In the genomic region with DNA sequence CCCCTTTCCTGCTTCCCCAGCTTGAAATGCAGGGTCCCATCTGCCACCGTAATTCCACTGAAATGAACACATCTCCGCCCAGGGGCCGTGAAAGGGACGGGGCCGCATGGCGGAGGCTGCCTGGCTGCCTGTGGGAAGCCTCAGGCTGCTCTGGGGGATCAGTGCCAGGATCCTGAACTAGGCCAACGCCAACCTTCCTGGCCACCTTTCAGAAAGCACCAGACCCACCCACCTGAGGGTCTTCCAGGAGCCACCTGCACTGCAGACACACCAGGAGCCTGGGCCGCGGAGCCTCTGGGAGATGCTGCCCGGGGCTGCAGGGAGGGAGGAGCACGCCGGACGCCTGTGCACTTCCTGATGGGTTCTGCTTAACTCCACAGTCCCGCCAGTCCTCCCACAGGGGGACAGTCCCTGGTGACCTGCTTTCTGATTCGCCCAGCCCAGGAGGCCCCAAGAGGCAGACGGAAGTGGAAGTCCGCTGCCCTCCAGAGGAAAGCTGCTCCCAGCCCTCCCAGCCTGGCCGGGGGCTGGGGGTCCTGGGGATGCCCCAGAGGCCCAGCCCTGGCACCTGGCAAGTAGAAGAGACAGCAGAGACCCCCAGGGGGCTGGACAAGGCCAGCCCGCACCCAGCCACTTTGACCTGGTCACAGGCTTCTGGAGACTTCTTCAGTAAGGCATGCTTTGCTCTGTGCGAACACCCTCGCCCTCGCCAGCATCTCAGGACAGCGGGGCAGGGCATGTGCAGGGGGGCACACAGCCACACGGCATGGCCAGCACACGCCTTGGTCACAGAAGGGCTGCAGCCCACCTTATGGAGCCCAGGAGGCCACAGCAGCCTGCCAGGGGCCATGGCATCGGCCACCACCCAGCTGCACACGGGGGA, we compare ENCODE assay signal across 9 cellular contexts. TPM values are rescaled to one million over a fixed set of nuclear protein-coding genes. Genes with fewer than 3 reads are reported as not detected.
DNase-seq lines count a peak whose midpoint lies in the region; ATAC-seq and TF ChIP-seq lines count a peak whose summit lies in the region.
"Had no signal": no experiment of that assay in that cellular context is flagged by ENCODE, and none has a peak within 500 bp of the region (broad histone marks: within the 10 kb centered on the region; RNA-seq: fewer than 3 reads in every experiment).

A gene with protein sequence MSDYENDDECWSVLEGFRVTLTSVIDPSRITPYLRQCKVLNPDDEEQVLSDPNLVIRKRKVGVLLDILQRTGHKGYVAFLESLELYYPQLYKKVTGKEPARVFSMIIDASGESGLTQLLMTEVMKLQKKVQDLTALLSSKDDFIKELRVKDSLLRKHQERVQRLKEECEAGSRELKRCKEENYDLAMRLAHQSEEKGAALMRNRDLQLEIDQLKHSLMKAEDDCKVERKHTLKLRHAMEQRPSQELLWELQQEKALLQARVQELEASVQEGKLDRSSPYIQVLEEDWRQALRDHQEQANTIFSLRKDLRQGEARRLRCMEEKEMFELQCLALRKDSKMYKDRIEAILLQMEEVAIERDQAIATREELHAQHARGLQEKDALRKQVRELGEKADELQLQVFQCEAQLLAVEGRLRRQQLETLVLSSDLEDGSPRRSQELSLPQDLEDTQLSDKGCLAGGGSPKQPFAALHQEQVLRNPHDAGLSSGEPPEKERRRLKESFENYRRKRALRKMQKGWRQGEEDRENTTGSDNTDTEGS (minus strand): TSS at position 370 of the 883 bp plus-strand sequence. CDS start 1,591 bp downstream, outside the sequence.

- no peak for TF ChIP-seq CTCF in GM06990 (IDR thresholded peaks at IDR 0.05; ENCODE audit: insufficient read depth, low read length, poor library complexity, severe bottlenecking)
- TF ChIP-seq CTCF in Peyer's patch (IDR thresholded peaks at IDR 0.05), result no peak
- no peak for TF ChIP-seq CTCF in fibroblast of the aortic adventitia (IDR thresholded peaks at IDR 0.05; ENCODE audit: insufficient read depth, low read length)

- H3K27me3 ChIP-seq in GM06990 (replicated peaks; ENCODE audit: control insufficient read depth, insufficient read depth, low read length), result no peaks in the 10 kb centered on the region
- no peaks in the 10 kb centered on the region for H3K27me3 ChIP-seq in Peyer's patch

- no peak for DNase-seq in GM06990 (ENCODE audit: extremely low read depth, insufficient read length)
- DNase-seq in Peyer's patch, result peak in 1 of 3 donors; percentile 58
- DNase-seq in fibroblast of the aortic adventitia (ENCODE audit: low read depth), result no peak
- DNase-seq in putamen (ENCODE audit: low spot score), result peak; percentile 40
- no peak for DNase-seq in D341Med (ENCODE audit: low spot score)

- peak within 1 kb of the TSS in 1 of 4 donors; percentile 35 for H3K27ac ChIP-seq in Peyer's patch

- H3K4me3 ChIP-seq in GM06990 (replicated peaks; ENCODE audit: low read depth, low read length) (peak within 1 kb of the TSS; percentile 60), Peyer's patch (peak within 1 kb of the TSS in 3 of 4 donors; percentile 12 to 40 (median 24)), fibroblast of the aortic adventitia (ENCODE audit: low read depth, low read length) (peak within 1 kb of the TSS; percentile 9)

- H3K36me3 ChIP-seq in GM06990 (ENCODE audit: control insufficient read depth, insufficient read depth, low read length) (peaks cover 16% of the 10 kb centered on the region), Peyer's patch (peaks cover 0 to 7% (median 0%) of the 10 kb centered on the region in 3 donors)

- ATAC-seq in HG03460 (IDR thresholded peaks at IDR 0.05; ENCODE audit: unreplicated experiment) (no peak), HG03432 (IDR thresholded peaks at IDR 0.05; ENCODE audit: unreplicated experiment) (no peak), HG03565 (IDR thresholded peaks at IDR 0.05; ENCODE audit: unreplicated experiment) (no peak)

- H3K9me3 ChIP-seq in Peyer's patch, result no peaks in the 10 kb centered on the region

- no peak for TF ChIP-seq POLR2A in Peyer's patch (IDR thresholded peaks at IDR 0.05)

- H3K4me1 ChIP-seq in Peyer's patch, result peaks cover 0 to 11% (median 4%) of the 10 kb centered on the region in 4 donors

RNA-seq across cellular contexts. Expression of the gene that starts here (rescaled TPM):
- total RNA-seq in Peyer's patch, result 10 to 100 TPM in 1 of 4 donors, under 1 TPM in 3; 0.28 to 14.9 (median 0.64) TPM
- total RNA-seq in fibroblast of the aortic adventitia (ENCODE audit: low replicate concordance), result 1.1 and 1.4 TPM in 2 replicates
- total RNA-seq: SK-MEL-5 had no signal

Comparison
In these comparisons a context has a peak if more than half of its experiments do, and no peak if none do; other contexts are left out.
1. H3K4me3 ChIP-seq: peak in every context shown above with its lines; median percentile 60 in GM06990; 24 in Peyer's patch; 9 in fibroblast of the aortic adventitia.